Comparison of ENCODE assay signal across 24 cellular contexts in the genomic region with DNA sequence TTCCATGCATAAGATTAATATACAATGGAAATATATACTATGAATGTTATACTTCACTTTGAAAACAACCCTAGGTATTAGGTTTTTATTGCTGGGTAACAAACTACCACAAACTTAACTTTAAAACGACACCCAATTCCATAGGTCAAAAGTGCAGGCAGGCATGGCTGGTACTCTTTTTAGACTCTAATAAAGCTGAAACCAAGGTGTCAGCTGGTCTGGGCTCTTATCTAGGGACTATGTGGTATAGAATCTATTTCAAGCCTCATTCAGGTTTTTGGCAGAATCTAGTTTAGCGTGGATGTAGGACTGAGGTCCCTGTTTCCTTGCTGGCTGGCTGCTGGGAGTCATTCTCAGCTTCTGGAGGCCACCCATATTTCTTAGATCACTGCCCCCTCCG.
"Had no signal": no experiment of that assay in that cellular context is flagged by ENCODE, and none has a peak within 500 bp of the region (broad histone marks: within the 10 kb centered on the region; RNA-seq: fewer than 3 reads in every experiment).

No MANE protein-coding gene starts in this region.

- H3K9ac ChIP-seq: neural progenitor cell, parathyroid adenoma had no signal

- H3K27me3 Mint-ChIP-seq: natural killer cell treated with Interleukin-12 subunit alpha and Interleukin-12 subunit beta and Interleukin-15 and Interleukin-18, amount 100 ng/mL, for 72 hours; progenitor cell of endocrine pancreas had no signal

- H3K4me1 Mint-ChIP-seq: stimulated activated effector memory CD8-positive, alpha-beta T cell treated with anti-CD3 and anti-CD28 coated beads, Interleukin-12 subunit alpha, Interleukin-12 subunit beta, amount 100 ng/mL, for 72 hours had no signal

- H3K36me3 ChIP-seq: gastrocnemius medialis, neural progenitor cell, right lobe of liver, stomach, thyroid gland, vagina had no signal

- H3K4me3 ChIP-seq: dorsolateral prefrontal cortex, gastrocnemius medialis, neural progenitor cell, right lobe of liver, smooth muscle cell, stomach, thyroid gland, vagina had no signal

- H3K36me3 Mint-ChIP-seq: natural killer cell treated with Interleukin-12 subunit alpha and Interleukin-12 subunit beta and Interleukin-15 and Interleukin-18, amount 100 ng/mL, for 72 hours; stimulated activated effector memory CD8-positive, alpha-beta T cell treated with anti-CD3 and anti-CD28 coated beads, Interleukin-12 subunit alpha, Interleukin-12 subunit beta, amount 100 ng/mL, for 72 hours had no signal

- H3K4me3 Mint-ChIP-seq: endodermal cell; natural killer cell treated with Interleukin-12 subunit alpha and Interleukin-12 subunit beta and Interleukin-15 and Interleukin-18, amount 100 ng/mL, for 72 hours; neural progenitor cell; stimulated activated effector memory CD8-positive, alpha-beta T cell treated with anti-CD3 and anti-CD28 coated beads, Interleukin-12 subunit alpha, Interleukin-12 subunit beta, amount 100 ng/mL, for 72 hours had no signal

- H3K9me3 Mint-ChIP-seq: endodermal cell; natural killer cell treated with Interleukin-12 subunit alpha and Interleukin-12 subunit beta and Interleukin-15 and Interleukin-18, amount 100 ng/mL, for 72 hours; stimulated activated effector memory CD8-positive, alpha-beta T cell treated with anti-CD3 and anti-CD28 coated beads, Interleukin-12 subunit alpha, Interleukin-12 subunit beta, amount 100 ng/mL, for 72 hours had no signal

- H3K4me1 ChIP-seq: gastrocnemius medialis, neural progenitor cell, parathyroid adenoma, vagina had no signal

- H3K27ac ChIP-seq: dorsolateral prefrontal cortex, epithelial cell of prostate, gastrocnemius medialis, neural progenitor cell, parathyroid adenoma, right lobe of liver, stomach, thyroid gland, vagina had no signal

- H3K9me3 ChIP-seq: gastrocnemius medialis, right lobe of liver, stomach, thyroid gland, vagina had no signal

- H3K4me2 ChIP-seq: neural progenitor cell, smooth muscle cell had no signal

- H3K27me3 ChIP-seq: dorsolateral prefrontal cortex, gastrocnemius medialis, neural progenitor cell, right lobe of liver, stomach, thyroid gland, vagina had no signal

- H2AFZ ChIP-seq: neural progenitor cell, parathyroid adenoma had no signal

- DNase-seq: dorsolateral prefrontal cortex; effector CD8-positive, alpha-beta T cell; endodermal cell; foreskin fibroblast; gastrocnemius medialis; head of caudate nucleus; right lobe of liver; stimulated activated CD4-positive, alpha-beta T cell treated with anti-CD3 and anti-CD28 coated beads, Interleukin-12 subunit alpha, Interleukin-12 subunit beta, amount 100 ng/mL, for 4 hours; stimulated activated CD4-positive, alpha-beta T cell treated with anti-CD3 and anti-CD28 coated beads, Interleukin-1b, Interleukin-23, amount 100 ng/mL, for 48 hours; stimulated activated CD4-positive, alpha-beta T cell treated with anti-CD3 and anti-CD28 coated beads, Interleukin-4, amount 100 ng/mL, for 24 hours; stimulated activated naive CD4-positive, alpha-beta T cell treated with Interleukin-2 at 50 U/mL for 16 hours; stomach; thyroid gland; trophoblast cell had no signal

- H3K27ac Mint-ChIP-seq: endodermal cell; natural killer cell treated with Interleukin-12 subunit alpha and Interleukin-12 subunit beta and Interleukin-15 and Interleukin-18, amount 100 ng/mL, for 72 hours; neural progenitor cell; stimulated activated effector memory CD8-positive, alpha-beta T cell treated with anti-CD3 and anti-CD28 coated beads, Interleukin-12 subunit alpha, Interleukin-12 subunit beta, amount 100 ng/mL, for 72 hours had no signal

- ATAC-seq: esophagus mucosa; gastrocnemius medialis; left lobe of liver; natural killer cell treated with Interleukin-12 subunit alpha and Interleukin-12 subunit beta and Interleukin-15 and Interleukin-18, amount 100 ng/mL, for 72 hours; stimulated activated effector memory CD8-positive, alpha-beta T cell treated with anti-CD3 and anti-CD28 coated beads, Interleukin-12 subunit alpha, Interleukin-12 subunit beta, amount 100 ng/mL, for 72 hours had no signal
